Comparison of ENCODE assay signal across 8 cellular contexts in genomic region chr1:234154320-234155251, GRCh38.
DNase-seq lines count a peak whose midpoint lies in the region; ATAC-seq lines count a peak whose summit lies in the region.

No MANE protein-coding gene starts in this region.

- H3K9me3 Mint-ChIP-seq in activated CD8-positive, alpha-beta memory T cell treated with anti-CD3 and anti-CD28 coated beads, Interleukin-2, amount 10 ng/mL, durations not matched to agents 7 days and 5 days (ENCODE audit: low read depth), result no peaks in the 10 kb centered on the region
- peaks cover 0 to 2% of the 10 kb centered on the region in 2 donors for H3K9me3 Mint-ChIP-seq in stimulated activated naive B cell treated with anti-CD40 and anti-IgM and Interleukin-4, amounts not matched to agents 10 μg/mL and 1 μg/mL and 100 μg/mL, for 72 hours

- H3K36me3 ChIP-seq in adipocyte (ENCODE audit: control insufficient read depth, insufficient read depth, low read length, severe bottlenecking), result no peaks in the 10 kb centered on the region

- H3K27ac Mint-ChIP-seq in activated CD8-positive, alpha-beta memory T cell treated with anti-CD3 and anti-CD28 coated beads, Interleukin-2, amount 10 ng/mL, durations not matched to agents 7 days and 5 days, result no peak overlapping the region
- H3K27ac Mint-ChIP-seq in stimulated activated naive B cell treated with anti-CD40 and anti-IgM and Interleukin-4, amounts not matched to agents 10 μg/mL and 1 μg/mL and 100 μg/mL, for 72 hours, result no peak overlapping the region

- CTCF ChIA-PET in activated CD8-positive, alpha-beta memory T cell treated with anti-CD3 and anti-CD28 coated beads, Interleukin-2, amount 10 ng/mL, durations not matched to agents 7 days and 5 days (lab: Charles Lee), result interaction anchor here (0.8 to 1.2 kb wide), 6 partner anchors 17 to 173 kb away, joined by 3 to 8 read pairs (median 4); no protein-coding TSS in a partner anchor

- peaks cover 4% of the 10 kb centered on the region for H3K4me1 Mint-ChIP-seq in activated CD8-positive, alpha-beta memory T cell treated with anti-CD3 and anti-CD28 coated beads, Interleukin-2, amount 10 ng/mL, durations not matched to agents 7 days and 5 days
- H3K4me1 Mint-ChIP-seq in stimulated activated naive B cell treated with anti-CD40 and anti-IgM and Interleukin-4, amounts not matched to agents 10 μg/mL and 1 μg/mL and 100 μg/mL, for 72 hours, result no peaks in the 10 kb centered on the region

- no peak for DNase-seq in activated CD8-positive, alpha-beta memory T cell treated with anti-CD3 and anti-CD28 coated beads, Interleukin-2, amount 10 ng/mL, durations not matched to agents 7 days and 5 days
- DNase-seq in activated CD8-positive, alpha-beta memory T cell treated with anti-CD3 and anti-CD28 coated beads for 24 hours, result no peak
- peak; percentile 26 to 80 for DNase-seq in NCI-H446 (lab: John Stamatoyannopoulos, UW)
- DNase-seq in adipocyte (ENCODE audit: low read depth), result peak; percentile 85
- DNase-seq in iPS DF 4.7 (ENCODE audit: extremely low read depth, low spot score), result peak; percentile 58
- no peak for DNase-seq in stimulated activated naive B cell treated with anti-CD40 and anti-IgM and Interleukin-4, amounts not matched to agents 10 μg/mL and 1 μg/mL and 100 μg/mL, for 72 hours

- H3K36me3 Mint-ChIP-seq in activated CD8-positive, alpha-beta memory T cell treated with anti-CD3 and anti-CD28 coated beads, Interleukin-2, amount 10 ng/mL, durations not matched to agents 7 days and 5 days, result no peaks in the 10 kb centered on the region
- no peaks in the 10 kb centered on the region for H3K36me3 Mint-ChIP-seq in stimulated activated naive B cell treated with anti-CD40 and anti-IgM and Interleukin-4, amounts not matched to agents 10 μg/mL and 1 μg/mL and 100 μg/mL, for 72 hours

- peak; percentile 63 for ATAC-seq in activated CD8-positive, alpha-beta memory T cell treated with anti-CD3 and anti-CD28 coated beads, Interleukin-2, amount 10 ng/mL, durations not matched to agents 7 days and 5 days
- ATAC-seq in HG02938 (IDR thresholded peaks at IDR 0.05; ENCODE audit: unreplicated experiment), result peak; percentile 75
- peak; percentile 61 to 63 for ATAC-seq in stimulated activated naive B cell treated with anti-CD40 and anti-IgM and Interleukin-4, amounts not matched to agents 10 μg/mL and 1 μg/mL and 100 μg/mL, for 72 hours (replicated peaks)
- no peak for ATAC-seq in GM19467 (IDR thresholded peaks at IDR 0.05; ENCODE audit: unreplicated experiment)

- no peak overlapping the region for H3K4me3 ChIP-seq in adipocyte (ENCODE audit: low read length)

- no peak overlapping the region for H3K9ac ChIP-seq in adipocyte (ENCODE audit: low read length)

- H3K27me3 Mint-ChIP-seq in activated CD8-positive, alpha-beta memory T cell treated with anti-CD3 and anti-CD28 coated beads, Interleukin-2, amount 10 ng/mL, durations not matched to agents 7 days and 5 days, result peaks cover 21% of the 10 kb centered on the region
- peaks cover 19 to 22% of the 10 kb centered on the region in 2 donors for H3K27me3 Mint-ChIP-seq in stimulated activated naive B cell treated with anti-CD40 and anti-IgM and Interleukin-4, amounts not matched to agents 10 μg/mL and 1 μg/mL and 100 μg/mL, for 72 hours

- no peak overlapping the region for H3K4me3 Mint-ChIP-seq in activated CD8-positive, alpha-beta memory T cell treated with anti-CD3 and anti-CD28 coated beads, Interleukin-2, amount 10 ng/mL, durations not matched to agents 7 days and 5 days
- H3K4me3 Mint-ChIP-seq in stimulated activated naive B cell treated with anti-CD40 and anti-IgM and Interleukin-4, amounts not matched to agents 10 μg/mL and 1 μg/mL and 100 μg/mL, for 72 hours, result no peak overlapping the region

- H3K27me3 ChIP-seq in adipocyte (replicated peaks; ENCODE audit: control insufficient read depth, insufficient read depth, low read length), result no peaks in the 10 kb centered on the region

- H3K9me3 ChIP-seq in adipocyte (ENCODE audit: control insufficient read depth, low read length), result no peaks in the 10 kb centered on the region

- H3K4me1 ChIP-seq in adipocyte (ENCODE audit: control insufficient read depth, insufficient read depth, low read length), result no peaks in the 10 kb centered on the region

Comparison
In these comparisons a context has a peak if more than half of its experiments do, and no peak if none do; other contexts are left out.
1. DNase-seq: peak in NCI-H446 (2 of 2), adipocyte (single experiment) and iPS DF 4.7 (single experiment); none in activated CD8-positive, alpha-beta memory T cell treated with anti-CD3 and anti-CD28 coated beads, Interleukin-2, amount 10 ng/mL, durations not matched to agents 7 days and 5 days (single experiment), activated CD8-positive, alpha-beta memory T cell treated with anti-CD3 and anti-CD28 coated beads for 24 hours (single experiment) and stimulated activated naive B cell treated with anti-CD40 and anti-IgM and Interleukin-4, amounts not matched to agents 10 μg/mL and 1 μg/mL and 100 μg/mL, for 72 hours (single experiment).